ENCODE assay signal across 17 cellular contexts in genomic region chr3:87435926-87436630, GRCh38.
DNase-seq lines count a peak whose midpoint lies in the region; ATAC-seq, FAIRE-seq and TF ChIP-seq lines count a peak whose summit lies in the region.
"Had no signal": no experiment of that assay in that cellular context is flagged by ENCODE, and none has a peak within 500 bp of the region (broad histone marks: within the 10 kb centered on the region; RNA-seq: fewer than 3 reads in every experiment).

No MANE protein-coding gene starts in this region.

- POLR2A ChIA-PET in MCF 10A (lab: Yijun Ruan, JAX) (no interaction called here), PC-9 (lab: Charles Lee; ENCODE audit: unreplicated experiment) (no interaction called here)

- peak overlapping the region; percentile 65 for H2AFZ ChIP-seq in mammary epithelial cell (ENCODE audit: low read depth, low read length)
- H2AFZ ChIP-seq in PC-9: peak overlapping the region; percentile 64; the same call in 1 of the 2 replicates

- no peaks in the 10 kb centered on the region for H3K36me3 ChIP-seq in mammary epithelial cell (ENCODE audit: insufficient read depth, low read length)
- H3K36me3 ChIP-seq in PC-9 (ENCODE audit: low read depth): no peaks in the 10 kb centered on the region
- no peaks in the 10 kb centered on the region for H3K36me3 ChIP-seq in small intestine (ENCODE audit: control insufficient read depth in 2 of 2, insufficient read depth in 2 of 2, low read length in 2 of 2)

- no peak overlapping the region for H3K27ac ChIP-seq in mammary epithelial cell (ENCODE audit: insufficient read depth, low read depth, low read length)
- H3K27ac ChIP-seq in PC-9: no peak overlapping the region
- no peak overlapping the region for H3K27ac ChIP-seq in small intestine (ENCODE audit: low read depth in 1 of 2, low read length in 1 of 2)
- H3K27ac ChIP-seq: SK-N-MC had no signal

- no peak overlapping the region for H3K4me3 ChIP-seq in mammary epithelial cell (replicated peaks in 1 of 3; ENCODE audit: insufficient read depth in 1 of 3, low read depth in 2 of 3, low read length in 3 of 3)
- H3K4me3 ChIP-seq in PC-9: no peak overlapping the region
- H3K4me3 ChIP-seq in small intestine (ENCODE audit: low read depth in 1 of 2, low read length in 2 of 2): no peak overlapping the region
- H3K4me3 ChIP-seq: K562, SK-N-MC had no signal

- CTCF ChIA-PET in mammary epithelial cell (lab: Charles Lee; ENCODE audit: low non-redundant PET): no interaction called here
- CTCF ChIA-PET in MCF 10A (lab: Yijun Ruan, JAX): interaction anchor here (0.5 to 1.0 kb wide), 2 partner anchors 52 to 68 kb away, joined by 3 to 4 read pairs; no protein-coding TSS in a partner anchor
- CTCF ChIA-PET in PC-9 (lab: Charles Lee): no interaction called here

- no peak overlapping the region for H3K27ac Mint-ChIP-seq in MCF 10A (ENCODE audit: low read depth, unreplicated experiment)

- no peak for ATAC-seq in HG03439 (IDR thresholded peaks at IDR 0.05; ENCODE audit: unreplicated experiment)
- ATAC-seq: K562 had no signal

- no peaks in the 10 kb centered on the region for H3K27me3 ChIP-seq in mammary epithelial cell (ENCODE audit: insufficient read depth, low read length)
- no peaks in the 10 kb centered on the region for H3K27me3 ChIP-seq in PC-9 (ENCODE audit: insufficient read depth, low read depth)
- no peaks in the 10 kb centered on the region for H3K27me3 ChIP-seq in small intestine (ENCODE audit: control insufficient read depth in 2 of 2, insufficient read depth in 2 of 2, low read length in 2 of 2)

- peaks cover 18% of the 10 kb centered on the region for H3K4me1 Mint-ChIP-seq in MCF 10A (ENCODE audit: insufficient read depth, unreplicated experiment)
- H3K4me1 Mint-ChIP-seq: CD8-positive, alpha-beta memory T cell had no signal

- TF ChIP-seq CTCF in mammary epithelial cell (conservative IDR thresholded peaks at IDR 0.05 in 1 of 2, IDR thresholded peaks at IDR 0.05 in 1 of 2; ENCODE audit: extremely low read depth in 1 of 2, insufficient read depth in 1 of 2, low read depth in 1 of 2, low read length in 2 of 2): no peak
- TF ChIP-seq CTCF in MCF 10A (IDR thresholded peaks at IDR 0.05; ENCODE audit: unreplicated experiment): no peak
- no peak for TF ChIP-seq CTCF in PC-9 (conservative IDR thresholded peaks at IDR 0.05)

- H3K9me2 ChIP-seq in PC-9 (ENCODE audit: insufficient read depth): no peaks in the 10 kb centered on the region

- H3F3A ChIP-seq in PC-9 (ENCODE audit: insufficient read depth, low read depth): no peaks in the 10 kb centered on the region

- H3K4me3 Mint-ChIP-seq in MCF 10A (ENCODE audit: unreplicated experiment): no peak overlapping the region
- H3K4me3 Mint-ChIP-seq: CD8-positive, alpha-beta memory T cell had no signal

- H3K36me3 Mint-ChIP-seq in MCF 10A (ENCODE audit: insufficient read depth, unreplicated experiment): no peaks in the 10 kb centered on the region
- H3K36me3 Mint-ChIP-seq: CD8-positive, alpha-beta memory T cell had no signal

- H3K9me3 ChIP-seq in mammary epithelial cell (replicated peaks; ENCODE audit: insufficient read depth, low read length): no peaks in the 10 kb centered on the region
- no peaks in the 10 kb centered on the region for H3K9me3 ChIP-seq in PC-9 (ENCODE audit: insufficient read depth, low read depth)
- H3K9me3 ChIP-seq in small intestine (ENCODE audit: control insufficient read depth, low read depth): no peaks in the 10 kb centered on the region

- BruUV-seq in mammary epithelial cell (replicated peaks; lab: Mats Ljungman, UMichigan) (no TSS peak), MCF 10A (replicated peaks; lab: Mats Ljungman, UMichigan) (no TSS peak), PC-9 (replicated peaks; lab: Mats Ljungman, UMichigan) (no TSS peak)

- dilution Hi-C loops in mammary epithelial cell (cut with HindIII; ENCODE audit: low sequenced_read_pairs): no loop called here

- H3K9me3 Mint-ChIP-seq in MCF 10A (ENCODE audit: unreplicated experiment): peaks cover 8% of the 10 kb centered on the region

- H3K4me1 ChIP-seq in mammary epithelial cell (ENCODE audit: insufficient read depth, low read length): peaks cover 16% of the 10 kb centered on the region
- H3K4me1 ChIP-seq in PC-9 (replicated peaks; ENCODE audit: insufficient read depth): no peaks in the 10 kb centered on the region
- no peaks in the 10 kb centered on the region for H3K4me1 ChIP-seq in small intestine (ENCODE audit: control insufficient read depth in 2 of 2, insufficient read depth in 1 of 2, low read depth in 1 of 2, low read length in 1 of 2)

- H4K20me1 ChIP-seq in mammary epithelial cell (ENCODE audit: insufficient read depth, low read length) (no peaks in the 10 kb centered on the region), PC-9 (ENCODE audit: insufficient read depth) (no peaks in the 10 kb centered on the region)

- no peak for TF ChIP-seq POLR2A in H54 (IDR thresholded peaks at IDR 0.05; ENCODE audit: low read depth, low read length)

- in situ Hi-C loops in mammary epithelial cell (cut with MboI; ENCODE audit: low sequenced_read_pairs in 2 of 2): no loop called here

- H3K4me2 ChIP-seq in mammary epithelial cell (ENCODE audit: insufficient read depth, low read depth, low read length) (no peak overlapping the region), PC-9 (no peak overlapping the region)

- WGBS in mammary epithelial cell (ENCODE audit: low coverage, missing lambda C conversion rate): 52% methylated on average over 5 of the region's 5 CpGs
- 35 to 42% (median 38%) methylated on average over 5 of the region's 5 CpGs for WGBS in small intestine, 3 donors

- FAIRE-seq in small intestine (lab: Jason Lieb, UNC): no peak
- FAIRE-seq in H54 (lab: Jason Lieb, UNC): no peak
- FAIRE-seq: A204.1, K562 had no signal

- DNase-seq in mammary epithelial cell (no peak), MCF 10A (ENCODE audit: unreplicated experiment) (no peak), PC-9 (no peak), cerebellum (ENCODE audit: low spot score) (peak; percentile 67), small intestine (no peak), H54 (ENCODE audit: insufficient read length, low spot score) (no peak)
- DNase-seq: CD8-positive, alpha-beta memory T cell; DMS79; HCEC 1CT; NCI-H1105; NCI-H2107; NK-92 treated with Interleukin-12 subunit alpha and Interleukin-12 subunit beta, amount 100 ng/mL, for 24 hours; SHP77 had no signal

- H3K9ac ChIP-seq in mammary epithelial cell (ENCODE audit: insufficient read depth, low read length): no peak overlapping the region

- H3K27me3 Mint-ChIP-seq in MCF 10A (ENCODE audit: insufficient read depth, unreplicated experiment): no peaks in the 10 kb centered on the region
- H3K27me3 Mint-ChIP-seq: CD8-positive, alpha-beta memory T cell had no signal

- H3K79me2 ChIP-seq in mammary epithelial cell (ENCODE audit: insufficient read depth, low read length) (no peaks in the 10 kb centered on the region), PC-9 (ENCODE audit: low read depth) (no peaks in the 10 kb centered on the region)

- intact Hi-C loops in mammary epithelial cell (cut with micrococcal nuclease): loop anchor here (10.0 kb wide), 1 partner anchor 69 kb away; no protein-coding TSS in a partner anchor
- intact Hi-C loops in MCF 10A (cut with micrococcal nuclease): no loop called here
- intact Hi-C loops in PC-9 (cut with micrococcal nuclease; ENCODE audit: unreplicated experiment): loop anchor here (10.0 kb wide), 1 partner anchor 71 kb away; no protein-coding TSS in a partner anchor
